ENCODE assay signal across 8 cellular contexts in genomic region chr20:53654932-53655674, GRCh38.
A peak's percentile ranks its signal among the peaks of the same experiment; 100 is the strongest.
DNase-seq lines count a peak whose midpoint lies in the region; ATAC-seq and TF ChIP-seq lines count a peak whose summit lies in the region.

No MANE protein-coding gene starts in this region.

- no peaks in the 10 kb centered on the region for H3K36me3 ChIP-seq in HEK293 (ENCODE audit: control insufficient read depth in 2 of 2, insufficient read depth in 1 of 2, low read length in 2 of 2)
- no peaks in the 10 kb centered on the region for H3K36me3 ChIP-seq in SK-N-MC (ENCODE audit: insufficient read depth, low read length)

- TF ChIP-seq CTCF in HEK293 (tag by site-specific recombination; IDR thresholded peaks at IDR 0.05): no peak

- ATAC-seq in left ventricle myocardium superior (peak; percentile 47), GM18868 (IDR thresholded peaks at IDR 0.05; ENCODE audit: unreplicated experiment) (no peak)

- peak overlapping the region; percentile 60 for H3K9ac ChIP-seq in SK-N-MC (ENCODE audit: insufficient read length)

- CTCF ChIA-PET in HEK293 (lab: Yijun Ruan, JAX): no interaction called here

- H3K4me1 ChIP-seq in HEK293 (ENCODE audit: control insufficient read depth, insufficient read depth, low read length): 0 out of 2 replicates have a peak, but pooled peaks cover 8% of the 10 kb centered on the region

- POLR2A ChIA-PET in HEK293 (lab: Yijun Ruan, JAX): no interaction called here

- H3K27ac ChIP-seq in HEK293 (ENCODE audit: extremely low read depth, low read depth, low read length) (no peak overlapping the region), SK-N-MC (peak overlapping the region; percentile 92), skin epidermis (peak overlapping the region in 20 of 21 experiments; percentile 21 to 82 (median 68))

- H3K9me3 ChIP-seq in HEK293 (ENCODE audit: control insufficient read depth, insufficient read depth, low read depth, low read length) (no peaks in the 10 kb centered on the region), SK-N-MC (ENCODE audit: low read depth, low read length) (no peaks in the 10 kb centered on the region)

- intact Hi-C loops in left ventricle myocardium superior (cut with micrococcal nuclease): no loop called here

- no peak for DNase-seq in SK-N-MC (ENCODE audit: low read depth, low spot score)
- no peak for DNase-seq in left ventricle myocardium superior
- no peak for DNase-seq in retina
- DNase-seq in activated CD8-positive, alpha-beta memory T cell treated with anti-CD3 and anti-CD28 coated beads for 24 hours: no peak
- no peak for DNase-seq in DMS153 (lab: John Stamatoyannopoulos, UW)

- no peak overlapping the region for H3K4me3 ChIP-seq in HEK293 (ENCODE audit: low read depth, low read length)
- H3K4me3 ChIP-seq in SK-N-MC: peak overlapping the region; percentile 42
- H3K4me3 ChIP-seq in skin epidermis: peak overlapping the region in 1 of 7 experiments; percentile 28

TF ChIP-seq in HEK293, 187 proteins besides CTCF, POLR2A, EP300 and RAD21:
- TF ChIP-seq ZBTB1 (tag by site-specific recombination; IDR thresholded peaks at IDR 0.05): no peak
- 0 out of 2 replicates have a peak, but pooled peaks have one; percentile 3 for TF ChIP-seq OSR2 (tag by site-specific recombination; IDR thresholded peaks at IDR 0.05)
- no peak for TF ChIP-seq SALL2 (tag by site-specific recombination; IDR thresholded peaks at IDR 0.05; ENCODE audit: borderline replicate concordance)
- no peak for TF ChIP-seq ZNF416 (tag by site-specific recombination; IDR thresholded peaks at IDR 0.05)
- peak; percentile 45; the same call in 1 of the 2 replicates for TF ChIP-seq IKZF3 (tag by site-specific recombination; IDR thresholded peaks at IDR 0.05)
- no peak for TF ChIP-seq EGR2 (tag by site-specific recombination; IDR thresholded peaks at IDR 0.05; ENCODE audit: low read depth)
- TF ChIP-seq ZNF600 (tag by site-specific recombination; IDR thresholded peaks at IDR 0.05): peak; percentile 51; the same call in 1 of the 2 replicates
